ENCODE assay signal across 1 cellular context in the genomic region with DNA sequence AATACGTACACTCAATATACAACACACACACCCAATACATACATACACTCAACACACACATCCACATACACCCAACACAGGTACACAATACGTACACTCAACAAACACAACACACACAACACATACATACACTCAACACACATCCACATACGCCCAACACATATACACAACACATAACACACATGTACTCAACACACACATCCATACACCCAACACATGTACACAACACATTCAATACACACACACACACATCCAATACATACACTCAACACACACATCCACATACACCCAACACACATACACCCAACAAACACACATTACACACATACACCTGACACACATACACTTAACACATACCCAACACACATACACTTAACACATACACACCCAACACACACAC.
TF ChIP-seq lines count a peak whose summit lies in the region.

No MANE protein-coding gene starts in this region.

TF ChIP-seq in HepG2, 621 proteins besides CTCF, POLR2A, EP300 and RAD21 (continues in another document):
- TF ChIP-seq, protein P1, sequence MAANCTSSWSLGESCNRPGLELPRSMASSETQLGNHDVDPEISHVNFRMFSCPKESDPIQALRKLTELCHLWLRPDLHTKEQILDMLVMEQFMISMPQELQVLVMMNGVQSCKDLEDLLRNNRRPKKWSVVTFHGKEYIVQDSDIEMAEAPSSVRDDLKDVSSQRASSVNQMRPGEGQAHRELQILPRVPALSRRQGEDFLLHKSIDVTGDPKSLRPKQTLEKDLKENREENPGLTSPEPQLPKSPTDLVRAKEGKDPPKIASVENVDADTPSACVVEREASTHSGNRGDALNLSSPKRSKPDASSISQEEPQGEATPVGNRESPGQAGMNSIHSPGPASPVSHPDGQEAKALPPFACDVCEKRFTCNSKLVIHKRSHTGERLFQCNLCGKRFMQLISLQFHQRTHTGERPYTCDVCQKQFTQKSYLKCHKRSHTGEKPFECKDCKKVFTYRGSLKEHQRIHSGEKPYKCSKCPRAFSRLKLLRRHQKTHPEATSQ (CRISPR knock-in tag; IDR thresholded peaks at IDR 0.05; ENCODE audit: borderline replicate concordance) = no peak
- TF ChIP-seq SP1 (IDR thresholded peaks at IDR 0.05) = peak; percentile 59
- no peak for TF ChIP-seq SP1 (CRISPR knock-in tag; IDR thresholded peaks at IDR 0.05)
- TF ChIP-seq, protein P2, sequence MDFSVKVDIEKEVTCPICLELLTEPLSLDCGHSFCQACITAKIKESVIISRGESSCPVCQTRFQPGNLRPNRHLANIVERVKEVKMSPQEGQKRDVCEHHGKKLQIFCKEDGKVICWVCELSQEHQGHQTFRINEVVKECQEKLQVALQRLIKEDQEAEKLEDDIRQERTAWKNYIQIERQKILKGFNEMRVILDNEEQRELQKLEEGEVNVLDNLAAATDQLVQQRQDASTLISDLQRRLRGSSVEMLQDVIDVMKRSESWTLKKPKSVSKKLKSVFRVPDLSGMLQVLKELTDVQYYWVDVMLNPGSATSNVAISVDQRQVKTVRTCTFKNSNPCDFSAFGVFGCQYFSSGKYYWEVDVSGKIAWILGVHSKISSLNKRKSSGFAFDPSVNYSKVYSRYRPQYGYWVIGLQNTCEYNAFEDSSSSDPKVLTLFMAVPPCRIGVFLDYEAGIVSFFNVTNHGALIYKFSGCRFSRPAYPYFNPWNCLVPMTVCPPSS (IDR thresholded peaks at IDR 0.05) = peak; percentile 73; the same call in 1 of the 2 replicates
- no peak for TF ChIP-seq NFATC3 (CRISPR knock-in tag; IDR thresholded peaks at IDR 0.05)
- TF ChIP-seq MBD4 (IDR thresholded peaks at IDR 0.05; ENCODE audit: borderline replicate concordance, low read length) = no peak
- TF ChIP-seq, protein P3, sequence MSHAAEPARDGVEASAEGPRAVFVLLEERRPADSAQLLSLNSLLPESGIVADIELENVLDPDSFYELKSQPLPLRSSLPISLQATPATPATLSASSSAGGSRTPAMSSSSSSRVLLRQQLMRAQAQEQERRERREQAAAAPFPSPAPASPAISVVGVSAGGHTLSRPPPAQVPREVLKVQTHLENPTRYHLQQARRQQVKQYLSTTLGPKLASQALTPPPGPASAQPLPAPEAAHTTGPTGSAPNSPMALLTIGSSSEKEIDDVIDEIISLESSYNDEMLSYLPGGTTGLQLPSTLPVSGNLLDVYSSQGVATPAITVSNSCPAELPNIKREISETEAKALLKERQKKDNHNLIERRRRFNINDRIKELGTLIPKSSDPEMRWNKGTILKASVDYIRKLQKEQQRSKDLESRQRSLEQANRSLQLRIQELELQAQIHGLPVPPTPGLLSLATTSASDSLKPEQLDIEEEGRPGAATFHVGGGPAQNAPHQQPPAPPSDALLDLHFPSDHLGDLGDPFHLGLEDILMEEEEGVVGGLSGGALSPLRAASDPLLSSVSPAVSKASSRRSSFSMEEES (CRISPR knock-in tag; IDR thresholded peaks at IDR 0.05) = no peak
- no peak for TF ChIP-seq MAF1 (CRISPR knock-in tag; IDR thresholded peaks at IDR 0.05; ENCODE audit: borderline replicate concordance)
- TF ChIP-seq, protein P4, sequence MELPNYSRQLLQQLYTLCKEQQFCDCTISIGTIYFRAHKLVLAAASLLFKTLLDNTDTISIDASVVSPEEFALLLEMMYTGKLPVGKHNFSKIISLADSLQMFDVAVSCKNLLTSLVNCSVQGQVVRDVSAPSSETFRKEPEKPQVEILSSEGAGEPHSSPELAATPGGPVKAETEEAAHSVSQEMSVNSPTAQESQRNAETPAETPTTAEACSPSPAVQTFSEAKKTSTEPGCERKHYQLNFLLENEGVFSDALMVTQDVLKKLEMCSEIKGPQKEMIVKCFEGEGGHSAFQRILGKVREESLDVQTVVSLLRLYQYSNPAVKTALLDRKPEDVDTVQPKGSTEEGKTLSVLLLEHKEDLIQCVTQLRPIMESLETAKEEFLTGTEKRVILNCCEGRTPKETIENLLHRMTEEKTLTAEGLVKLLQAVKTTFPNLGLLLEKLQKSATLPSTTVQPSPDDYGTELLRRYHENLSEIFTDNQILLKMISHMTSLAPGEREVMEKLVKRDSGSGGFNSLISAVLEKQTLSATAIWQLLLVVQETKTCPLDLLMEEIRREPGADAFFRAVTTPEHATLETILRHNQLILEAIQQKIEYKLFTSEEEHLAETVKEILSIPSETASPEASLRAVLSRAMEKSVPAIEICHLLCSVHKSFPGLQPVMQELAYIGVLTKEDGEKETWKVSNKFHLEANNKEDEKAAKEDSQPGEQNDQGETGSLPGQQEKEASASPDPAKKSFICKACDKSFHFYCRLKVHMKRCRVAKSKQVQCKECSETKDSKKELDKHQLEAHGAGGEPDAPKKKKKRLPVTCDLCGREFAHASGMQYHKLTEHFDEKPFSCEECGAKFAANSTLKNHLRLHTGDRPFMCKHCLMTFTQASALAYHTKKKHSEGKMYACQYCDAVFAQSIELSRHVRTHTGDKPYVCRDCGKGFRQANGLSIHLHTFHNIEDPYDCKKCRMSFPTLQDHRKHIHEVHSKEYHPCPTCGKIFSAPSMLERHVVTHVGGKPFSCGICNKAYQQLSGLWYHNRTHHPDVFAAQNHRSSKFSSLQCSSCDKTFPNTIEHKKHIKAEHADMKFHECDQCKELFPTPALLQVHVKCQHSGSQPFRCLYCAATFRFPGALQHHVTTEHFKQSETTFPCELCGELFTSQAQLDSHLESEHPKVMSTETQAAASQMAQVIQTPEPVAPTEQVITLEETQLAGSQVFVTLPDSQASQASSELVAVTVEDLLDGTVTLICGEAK (IDR thresholded peaks at IDR 0.05) = peak; percentile 2; the same call in 1 of the 2 replicates
- TF ChIP-seq, protein P4 (CRISPR knock-in tag; IDR thresholded peaks at IDR 0.05) = no peak
- TF ChIP-seq PTBP1 (IDR thresholded peaks at IDR 0.05; ENCODE audit: low read depth, low read length, poor library complexity, severe bottlenecking) = no peak
- TF ChIP-seq PAWR (CRISPR knock-in tag; IDR thresholded peaks at IDR 0.05; ENCODE audit: borderline replicate concordance) = no peak
- TF ChIP-seq, protein P5, sequence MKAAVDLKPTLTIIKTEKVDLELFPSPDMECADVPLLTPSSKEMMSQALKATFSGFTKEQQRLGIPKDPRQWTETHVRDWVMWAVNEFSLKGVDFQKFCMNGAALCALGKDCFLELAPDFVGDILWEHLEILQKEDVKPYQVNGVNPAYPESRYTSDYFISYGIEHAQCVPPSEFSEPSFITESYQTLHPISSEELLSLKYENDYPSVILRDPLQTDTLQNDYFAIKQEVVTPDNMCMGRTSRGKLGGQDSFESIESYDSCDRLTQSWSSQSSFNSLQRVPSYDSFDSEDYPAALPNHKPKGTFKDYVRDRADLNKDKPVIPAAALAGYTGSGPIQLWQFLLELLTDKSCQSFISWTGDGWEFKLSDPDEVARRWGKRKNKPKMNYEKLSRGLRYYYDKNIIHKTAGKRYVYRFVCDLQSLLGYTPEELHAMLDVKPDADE (CRISPR knock-in tag; IDR thresholded peaks at IDR 0.05) = no peak
- TF ChIP-seq ZFP82 (CRISPR knock-in tag; IDR thresholded peaks at IDR 0.05; ENCODE audit: borderline replicate concordance) = no peak
- TF ChIP-seq, protein P6, sequence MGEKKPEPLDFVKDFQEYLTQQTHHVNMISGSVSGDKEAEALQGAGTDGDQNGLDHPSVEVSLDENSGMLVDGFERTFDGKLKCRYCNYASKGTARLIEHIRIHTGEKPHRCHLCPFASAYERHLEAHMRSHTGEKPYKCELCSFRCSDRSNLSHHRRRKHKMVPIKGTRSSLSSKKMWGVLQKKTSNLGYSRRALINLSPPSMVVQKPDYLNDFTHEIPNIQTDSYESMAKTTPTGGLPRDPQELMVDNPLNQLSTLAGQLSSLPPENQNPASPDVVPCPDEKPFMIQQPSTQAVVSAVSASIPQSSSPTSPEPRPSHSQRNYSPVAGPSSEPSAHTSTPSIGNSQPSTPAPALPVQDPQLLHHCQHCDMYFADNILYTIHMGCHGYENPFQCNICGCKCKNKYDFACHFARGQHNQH (CRISPR knock-in tag; IDR thresholded peaks at IDR 0.05) = no peak
- no peak for TF ChIP-seq RELA (CRISPR knock-in tag; IDR thresholded peaks at IDR 0.05)
- TF ChIP-seq ZNF496 (CRISPR knock-in tag; IDR thresholded peaks at IDR 0.05; ENCODE audit: insufficient replicate concordance) = no peak
- TF ChIP-seq FOXK2 (IDR thresholded peaks at IDR 0.05) = 0 out of 2 replicates have a peak, but pooled peaks have one; percentile 39
- TF ChIP-seq ZNF234 (CRISPR knock-in tag; conservative IDR thresholded peaks at IDR 0.05) = no peak
- TF ChIP-seq ZNF431 (CRISPR knock-in tag; IDR thresholded peaks at IDR 0.05; ENCODE audit: borderline replicate concordance, low read depth) = no peak
- TF ChIP-seq, protein P7, sequence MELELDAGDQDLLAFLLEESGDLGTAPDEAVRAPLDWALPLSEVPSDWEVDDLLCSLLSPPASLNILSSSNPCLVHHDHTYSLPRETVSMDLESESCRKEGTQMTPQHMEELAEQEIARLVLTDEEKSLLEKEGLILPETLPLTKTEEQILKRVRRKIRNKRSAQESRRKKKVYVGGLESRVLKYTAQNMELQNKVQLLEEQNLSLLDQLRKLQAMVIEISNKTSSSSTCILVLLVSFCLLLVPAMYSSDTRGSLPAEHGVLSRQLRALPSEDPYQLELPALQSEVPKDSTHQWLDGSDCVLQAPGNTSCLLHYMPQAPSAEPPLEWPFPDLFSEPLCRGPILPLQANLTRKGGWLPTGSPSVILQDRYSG (CRISPR knock-in tag; IDR thresholded peaks at IDR 0.05) = no peak
- TF ChIP-seq CEBPG (CRISPR knock-in tag; IDR thresholded peaks at IDR 0.05) = no peak
- TF ChIP-seq LCORL (IDR thresholded peaks at IDR 0.05) = peak; percentile 18; the same call in 1 of the 2 replicates
- TF ChIP-seq LCORL (CRISPR knock-in tag; IDR thresholded peaks at IDR 0.05) = no peak
- TF ChIP-seq JUNB (CRISPR knock-in tag; IDR thresholded peaks at IDR 0.05; ENCODE audit: borderline replicate concordance) = 0 out of 2 replicates have a peak, but pooled peaks have one; percentile 45
- TF ChIP-seq, protein P8, sequence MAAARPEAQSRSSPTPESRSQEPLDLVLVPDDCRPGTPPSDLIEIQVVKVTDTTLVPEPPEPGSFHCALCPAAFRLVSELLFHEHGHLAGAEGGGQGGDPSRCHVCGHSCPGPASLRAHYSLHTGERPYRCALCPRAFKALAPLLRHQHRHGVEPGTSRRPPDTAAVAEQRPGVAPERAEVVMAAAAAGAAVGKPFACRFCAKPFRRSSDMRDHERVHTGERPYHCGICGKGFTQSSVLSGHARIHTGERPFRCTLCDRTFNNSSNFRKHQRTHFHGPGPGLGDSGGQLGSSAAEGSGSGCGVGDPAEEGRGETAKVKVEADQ (CRISPR knock-in tag; IDR thresholded peaks at IDR 0.05; ENCODE audit: borderline replicate concordance) = no peak
- peak; percentile 90; the same call in 1 of the 2 replicates for TF ChIP-seq ARNT (IDR thresholded peaks at IDR 0.05)
- no peak for TF ChIP-seq JARID2 (CRISPR knock-in tag; IDR thresholded peaks at IDR 0.05; ENCODE audit: insufficient replicate concordance)
- TF ChIP-seq ATF7 (IDR thresholded peaks at IDR 0.05) = peak; percentile 41; the same call in 1 of the 2 replicates
- no peak for TF ChIP-seq ATF7 (CRISPR knock-in tag; IDR thresholded peaks at IDR 0.05)
- no peak for TF ChIP-seq MIXL1 (CRISPR knock-in tag; IDR thresholded peaks at IDR 0.05)
- no peak for TF ChIP-seq ZFX (CRISPR knock-in tag; IDR thresholded peaks at IDR 0.05; ENCODE audit: low read depth)
- no peak for TF ChIP-seq AKAP8 (CRISPR knock-in tag; IDR thresholded peaks at IDR 0.05)
- TF ChIP-seq ATM (IDR thresholded peaks at IDR 0.05; ENCODE audit: borderline replicate concordance) = 0 out of 2 replicates have a peak, but pooled peaks have one; percentile 74
- peak; percentile 60 for TF ChIP-seq FOXA1 (IDR thresholded peaks at IDR 0.05)
- no peak for TF ChIP-seq FOXA1 (CRISPR knock-in tag; IDR thresholded peaks at IDR 0.05)
- TF ChIP-seq HOXA3 (CRISPR knock-in tag; IDR thresholded peaks at IDR 0.05) = no peak
- TF ChIP-seq, protein P9, sequence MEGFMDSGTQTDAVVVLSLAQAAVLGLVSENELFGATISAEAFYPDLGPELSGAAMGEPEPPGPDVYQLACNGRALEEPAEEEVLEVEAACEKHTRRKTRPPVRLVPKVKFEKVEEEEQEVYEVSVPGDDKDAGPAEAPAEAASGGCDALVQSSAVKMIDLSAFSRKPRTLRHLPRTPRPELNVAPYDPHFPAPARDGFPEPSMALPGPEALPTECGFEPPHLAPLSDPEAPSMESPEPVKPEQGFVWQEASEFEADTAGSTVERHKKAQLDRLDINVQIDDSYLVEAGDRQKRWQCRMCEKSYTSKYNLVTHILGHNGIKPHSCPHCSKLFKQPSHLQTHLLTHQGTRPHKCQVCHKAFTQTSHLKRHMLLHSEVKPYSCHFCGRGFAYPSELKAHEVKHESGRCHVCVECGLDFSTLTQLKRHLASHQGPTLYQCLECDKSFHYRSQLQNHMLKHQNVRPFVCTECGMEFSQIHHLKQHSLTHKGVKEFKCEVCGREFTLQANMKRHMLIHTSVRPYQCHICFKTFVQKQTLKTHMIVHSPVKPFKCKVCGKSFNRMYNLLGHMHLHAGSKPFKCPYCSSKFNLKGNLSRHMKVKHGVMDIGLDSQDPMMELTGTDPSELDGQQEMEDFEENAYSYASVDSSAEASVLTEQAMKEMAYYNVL (CRISPR knock-in tag; IDR thresholded peaks at IDR 0.05; ENCODE audit: borderline replicate concordance) = no peak
- TF ChIP-seq RAD51 (IDR thresholded peaks at IDR 0.05; ENCODE audit: borderline replicate concordance) = peak; percentile 41; the same call in 1 of the 2 replicates
- TF ChIP-seq IRX3 (CRISPR knock-in tag; IDR thresholded peaks at IDR 0.05; ENCODE audit: borderline replicate concordance, low read depth) = no peak
